ENCODE assay signal across 16 cellular contexts in the genomic region with DNA sequence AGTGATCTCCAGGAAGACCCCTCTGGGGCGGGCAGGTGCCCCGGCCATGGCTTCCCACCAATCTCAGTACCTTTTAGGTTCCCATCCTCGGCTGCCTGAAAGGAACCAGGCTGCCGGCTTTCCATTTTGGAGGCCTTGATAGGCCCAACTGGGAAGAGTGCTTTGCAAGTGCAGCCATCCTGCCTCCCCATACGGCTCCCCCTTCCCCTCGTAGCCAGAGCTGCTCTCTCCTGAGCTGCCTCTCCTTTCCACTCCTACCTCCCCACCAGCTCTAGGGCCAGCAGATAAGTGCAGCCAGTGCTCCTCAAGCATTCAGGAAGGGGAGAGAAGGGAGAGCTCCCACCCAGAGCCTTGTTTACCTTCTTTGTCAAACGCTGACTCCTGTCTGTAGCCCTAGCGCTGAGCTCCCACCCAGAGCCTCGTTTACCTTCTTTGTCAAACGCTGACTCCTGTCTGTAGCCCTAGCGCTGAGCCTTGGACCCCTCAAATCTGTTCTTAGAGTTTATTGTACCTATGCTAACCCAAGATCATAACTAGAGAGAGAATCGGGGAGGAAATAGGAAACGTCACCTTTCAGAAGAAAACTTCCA.
"Had no signal": no experiment of that assay in that cellular context is flagged by ENCODE, and none has a peak within 500 bp of the region (broad histone marks: within the 10 kb centered on the region; RNA-seq: fewer than 3 reads in every experiment).

No MANE protein-coding gene starts in this region.

- H3K27me3 ChIP-seq: ascending aorta, esophagus squamous epithelium, SJCRH30, spleen, tibial artery had no signal

- H3K27me3 Mint-ChIP-seq: activated naive CD4-positive, alpha-beta T cell treated with anti-CD3 and anti-CD28 coated beads, Interleukin-2, amount 50 U/mL, for 24 hours; stimulated activated naive B cell treated with anti-CD40 and anti-IgM and Interleukin-4, amounts not matched to agents 10 μg/mL and 1 μg/mL and 100 μg/mL, for 72 hours had no signal

- H3K4me1 Mint-ChIP-seq: activated naive CD4-positive, alpha-beta T cell treated with anti-CD3 and anti-CD28 coated beads, Interleukin-2, amount 50 U/mL, for 24 hours had no signal

- DNase-seq: activated effector memory CD4-positive, alpha-beta T cell treated with anti-CD3 and anti-CD28 coated beads, Interleukin-2, amount 50 U/mL, for 16 hours; activated T-cell treated with anti-CD3 and anti-CD28 coated beads, Interleukin-2, amount 50 U/mL, for 72 hours; cortex of kidney; esophagus squamous epithelium; left colon; lower lobe of right lung; SJCRH30; stimulated activated CD4-positive, alpha-beta T cell treated with anti-CD3 and anti-CD28 coated beads, Interleukin-4, amount 100 ng/mL, for 4 hours; stimulated activated naive B cell treated with anti-CD40 and anti-IgM and Interleukin-4, amounts not matched to agents 10 μg/mL and 1 μg/mL and 100 μg/mL, for 72 hours; WERI-Rb-1 had no signal

- H3K27ac ChIP-seq: ascending aorta, esophagus squamous epithelium, lower lobe of right lung, parathyroid adenoma, SJCRH30, spleen, tibial artery, WERI-Rb-1 had no signal

- H3K9me3 Mint-ChIP-seq: activated naive CD4-positive, alpha-beta T cell treated with anti-CD3 and anti-CD28 coated beads, Interleukin-2, amount 50 U/mL, for 24 hours; activated T-cell treated with anti-CD3 and anti-CD28 coated beads, Interleukin-2, amount 50 U/mL, for 72 hours; mesothelial cell of epicardium; stimulated activated naive B cell treated with anti-CD40 and anti-IgM and Interleukin-4, amounts not matched to agents 10 μg/mL and 1 μg/mL and 100 μg/mL, for 72 hours had no signal

- H3K4me1 ChIP-seq: ascending aorta, esophagus squamous epithelium, lower lobe of right lung, parathyroid adenoma, tibial artery had no signal

- H3K9ac ChIP-seq: parathyroid adenoma had no signal

- ATAC-seq: activated T-cell treated with anti-CD3 and anti-CD28 coated beads, Interleukin-2, amount 50 U/mL, for 72 hours; left colon; stimulated activated naive B cell treated with anti-CD40 and anti-IgM and Interleukin-4, amounts not matched to agents 10 μg/mL and 1 μg/mL and 100 μg/mL, for 72 hours had no signal

- H3K36me3 ChIP-seq: WERI-Rb-1 had no signal

- H3K4me3 Mint-ChIP-seq: activated naive CD4-positive, alpha-beta T cell treated with anti-CD3 and anti-CD28 coated beads, Interleukin-2, amount 50 U/mL, for 24 hours; activated T-cell treated with anti-CD3 and anti-CD28 coated beads, Interleukin-2, amount 50 U/mL, for 72 hours; mesothelial cell of epicardium; stimulated activated naive B cell treated with anti-CD40 and anti-IgM and Interleukin-4, amounts not matched to agents 10 μg/mL and 1 μg/mL and 100 μg/mL, for 72 hours had no signal

- H3K9me3 ChIP-seq: ascending aorta, esophagus squamous epithelium, lower lobe of right lung, SJCRH30, spleen, tibial artery had no signal

- H3K27ac Mint-ChIP-seq: activated naive CD4-positive, alpha-beta T cell treated with anti-CD3 and anti-CD28 coated beads, Interleukin-2, amount 50 U/mL, for 24 hours; activated T-cell treated with anti-CD3 and anti-CD28 coated beads, Interleukin-2, amount 50 U/mL, for 72 hours; mesothelial cell of epicardium; stimulated activated naive B cell treated with anti-CD40 and anti-IgM and Interleukin-4, amounts not matched to agents 10 μg/mL and 1 μg/mL and 100 μg/mL, for 72 hours had no signal

- H3K4me3 ChIP-seq: ascending aorta, esophagus squamous epithelium, lower lobe of right lung, SJCRH30, spleen, tibial artery had no signal

- H3K36me3 Mint-ChIP-seq: activated naive CD4-positive, alpha-beta T cell treated with anti-CD3 and anti-CD28 coated beads, Interleukin-2, amount 50 U/mL, for 24 hours; mesothelial cell of epicardium had no signal
